Comparison of ENCODE assay signal across 10 cellular contexts in the genomic region with DNA sequence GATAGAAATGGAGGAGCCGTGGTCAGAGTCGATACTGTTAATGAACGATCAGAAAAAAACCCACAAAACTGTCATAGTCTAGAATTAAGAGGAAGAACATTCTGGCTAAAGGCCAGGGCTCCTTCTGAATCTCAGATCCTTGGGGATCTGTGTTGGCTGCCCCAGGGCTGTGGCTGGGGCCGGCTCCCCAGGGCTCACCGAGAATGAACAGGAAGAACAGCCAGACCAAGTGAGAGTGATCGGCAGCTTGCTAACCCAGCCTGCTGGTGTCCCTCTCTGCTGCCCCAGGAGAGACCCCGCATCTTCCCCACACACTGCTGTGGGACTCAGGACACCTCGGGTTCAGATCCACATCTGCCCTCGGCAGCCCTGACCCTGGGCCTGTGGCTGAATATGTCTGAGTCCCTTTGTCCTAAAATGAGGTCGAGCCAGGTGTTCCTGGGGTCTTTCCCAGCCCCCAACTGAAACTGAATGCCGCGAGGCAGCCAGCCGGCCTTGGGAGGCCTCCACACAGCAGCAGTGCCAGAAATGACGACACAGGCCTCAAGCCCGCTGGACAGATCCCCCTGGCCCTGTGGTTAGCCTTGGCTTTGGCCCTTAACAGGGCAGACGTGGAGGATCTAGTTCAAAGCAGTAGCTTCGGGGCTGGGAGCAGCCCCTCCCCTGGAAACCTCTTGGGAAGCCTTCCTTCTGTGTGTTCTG. TPM values are rescaled to one million over a fixed set of nuclear protein-coding genes. Genes with fewer than 3 reads are reported as not detected.
A peak's percentile ranks its signal among the peaks of the same experiment; 100 is the strongest.
DNase-seq lines count a peak whose midpoint lies in the region; ATAC-seq and TF ChIP-seq lines count a peak whose summit lies in the region.
"Had no signal": no experiment of that assay in that cellular context is flagged by ENCODE, and none has a peak within 500 bp of the region (broad histone marks: within the 10 kb centered on the region; RNA-seq: fewer than 3 reads in every experiment).

No MANE protein-coding gene starts in this region.

- no peaks in the 10 kb centered on the region for H3K27me3 ChIP-seq in stomach

- H3K4me1 ChIP-seq in HEK293 (ENCODE audit: control insufficient read depth, insufficient read depth, low read length): no peaks in the 10 kb centered on the region
- peaks cover 0 to 42% (median 20%) of the 10 kb centered on the region in 4 donors for H3K4me1 ChIP-seq in stomach

- TF ChIP-seq CTCF in HEK293 (tag by site-specific recombination; IDR thresholded peaks at IDR 0.05) (no peak), choroid plexus epithelial cell (conservative IDR thresholded peaks at IDR 0.05; ENCODE audit: low read depth, low read length) (no peak), stomach (IDR thresholded peaks at IDR 0.05) (no peak)

- POLR2A ChIA-PET in HEK293 (lab: Yijun Ruan, JAX): no interaction called here

- H3K9me3 ChIP-seq in HEK293 (ENCODE audit: control insufficient read depth, insufficient read depth, low read depth, low read length): no peaks in the 10 kb centered on the region
- H3K9me3 ChIP-seq in stomach: no peaks in the 10 kb centered on the region

- H3K4me3 ChIP-seq in HEK293 (ENCODE audit: low read depth, low read length) (no peak overlapping the region), choroid plexus epithelial cell (ENCODE audit: low read depth, low read length) (no peak overlapping the region), stomach (no peak overlapping the region)

- no peak for ATAC-seq in GM21390 (IDR thresholded peaks at IDR 0.05; ENCODE audit: unreplicated experiment)
- no peak for ATAC-seq in HG03159 (IDR thresholded peaks at IDR 0.05; ENCODE audit: unreplicated experiment)
- no peak for ATAC-seq in HG02938 (IDR thresholded peaks at IDR 0.05; ENCODE audit: unreplicated experiment)

- intact Hi-C loops in stomach (cut with DNase I; ENCODE audit: low total_unique reads): no loop called here

- CTCF ChIA-PET in HEK293 (lab: Yijun Ruan, JAX): interaction anchor here (0.8 to 1.3 kb wide), 3 partner anchors 56 to 131 kb away, joined by 3 to 5 read pairs (median 4); no protein-coding TSS in a partner anchor

- WGBS in stomach, 5 donors: 69 to 78% (median 73%) methylated on average over 10 to 17 of the region's 17 CpGs

- DNase-seq in choroid plexus epithelial cell (ENCODE audit: low read depth) (peak; percentile 84), kidney glomerular epithelial cell (lab: John Stamatoyannopoulos, UW) (peak; percentile 40), stomach (no peak), NCI-H1048 (lab: John Stamatoyannopoulos, UW) (no peak)
- DNase-seq: activated CD4-positive, alpha-beta T cell treated with anti-CD3 and anti-CD28 coated beads for 1 hour; NCI-H526 had no signal

- H3K36me3 ChIP-seq in HEK293 (ENCODE audit: control insufficient read depth in 2 of 2, insufficient read depth in 1 of 2, low read length in 2 of 2): peaks cover 0 to 22% of the 10 kb centered on the region in 2 experiments; a peak in 1 of 3 replicates
- peaks cover 17 to 65% (median 56%) of the 10 kb centered on the region in 4 donors for H3K36me3 ChIP-seq in stomach

- no peak for TF ChIP-seq POLR2A in stomach (IDR thresholded peaks at IDR 0.05)

- H3K27ac ChIP-seq in HEK293 (ENCODE audit: extremely low read depth, low read depth, low read length): no peak overlapping the region
- H3K27ac ChIP-seq in stomach: peak overlapping the region in 4 of 5 donors; percentile 13 to 72 (median 42)

- TF ChIP-seq EP300 in stomach (IDR thresholded peaks at IDR 0.05): no peak

TF ChIP-seq in HEK293, 187 proteins besides CTCF, POLR2A, EP300 and RAD21:
- TF ChIP-seq ZNF24 (tag by site-specific recombination; IDR thresholded peaks at IDR 0.05): no peak
- TF ChIP-seq, protein P1, sequence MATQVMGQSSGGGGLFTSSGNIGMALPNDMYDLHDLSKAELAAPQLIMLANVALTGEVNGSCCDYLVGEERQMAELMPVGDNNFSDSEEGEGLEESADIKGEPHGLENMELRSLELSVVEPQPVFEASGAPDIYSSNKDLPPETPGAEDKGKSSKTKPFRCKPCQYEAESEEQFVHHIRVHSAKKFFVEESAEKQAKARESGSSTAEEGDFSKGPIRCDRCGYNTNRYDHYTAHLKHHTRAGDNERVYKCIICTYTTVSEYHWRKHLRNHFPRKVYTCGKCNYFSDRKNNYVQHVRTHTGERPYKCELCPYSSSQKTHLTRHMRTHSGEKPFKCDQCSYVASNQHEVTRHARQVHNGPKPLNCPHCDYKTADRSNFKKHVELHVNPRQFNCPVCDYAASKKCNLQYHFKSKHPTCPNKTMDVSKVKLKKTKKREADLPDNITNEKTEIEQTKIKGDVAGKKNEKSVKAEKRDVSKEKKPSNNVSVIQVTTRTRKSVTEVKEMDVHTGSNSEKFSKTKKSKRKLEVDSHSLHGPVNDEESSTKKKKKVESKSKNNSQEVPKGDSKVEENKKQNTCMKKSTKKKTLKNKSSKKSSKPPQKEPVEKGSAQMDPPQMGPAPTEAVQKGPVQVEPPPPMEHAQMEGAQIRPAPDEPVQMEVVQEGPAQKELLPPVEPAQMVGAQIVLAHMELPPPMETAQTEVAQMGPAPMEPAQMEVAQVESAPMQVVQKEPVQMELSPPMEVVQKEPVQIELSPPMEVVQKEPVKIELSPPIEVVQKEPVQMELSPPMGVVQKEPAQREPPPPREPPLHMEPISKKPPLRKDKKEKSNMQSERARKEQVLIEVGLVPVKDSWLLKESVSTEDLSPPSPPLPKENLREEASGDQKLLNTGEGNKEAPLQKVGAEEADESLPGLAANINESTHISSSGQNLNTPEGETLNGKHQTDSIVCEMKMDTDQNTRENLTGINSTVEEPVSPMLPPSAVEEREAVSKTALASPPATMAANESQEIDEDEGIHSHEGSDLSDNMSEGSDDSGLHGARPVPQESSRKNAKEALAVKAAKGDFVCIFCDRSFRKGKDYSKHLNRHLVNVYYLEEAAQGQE (tag by site-specific recombination; IDR thresholded peaks at IDR 0.05): 0 out of 2 replicates have a peak, but pooled peaks have one; percentile 46
- TF ChIP-seq, protein P2, sequence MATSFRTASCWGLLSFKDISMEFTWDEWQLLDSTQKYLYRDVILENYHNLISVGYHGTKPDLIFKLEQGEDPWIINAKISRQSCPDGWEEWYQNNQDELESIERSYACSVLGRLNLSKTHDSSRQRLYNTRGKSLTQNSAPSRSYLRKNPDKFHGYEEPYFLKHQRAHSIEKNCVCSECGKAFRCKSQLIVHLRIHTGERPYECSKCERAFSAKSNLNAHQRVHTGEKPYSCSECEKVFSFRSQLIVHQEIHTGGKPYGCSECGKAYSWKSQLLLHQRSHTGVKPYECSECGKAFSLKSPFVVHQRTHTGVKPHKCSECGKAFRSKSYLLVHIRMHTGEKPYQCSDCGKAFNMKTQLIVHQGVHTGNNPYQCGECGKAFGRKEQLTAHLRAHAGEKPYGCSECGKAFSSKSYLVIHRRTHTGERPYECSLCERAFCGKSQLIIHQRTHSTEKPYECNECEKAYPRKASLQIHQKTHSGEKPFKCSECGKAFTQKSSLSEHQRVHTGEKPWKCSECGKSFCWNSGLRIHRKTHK (tag by site-specific recombination; IDR thresholded peaks at IDR 0.05): no peak

RNA-seq across cellular contexts. Expression of a gene that starts 23.9 kb away (rescaled TPM):
- total RNA-seq in stomach: 1 to 10 TPM in 4 of 5 donors, not detected in 1; 1.3 to 3.6 (median 2.5) TPM
- polyA plus RNA-seq in stomach: under 1 TPM; 0.31 to 0.98 (median 0.44) TPM

Comparison
In these comparisons a context has a peak if more than half of its experiments do, and no peak if none do; other contexts are left out.
1. DNase-seq: peak in choroid plexus epithelial cell (single experiment) and kidney glomerular epithelial cell (single experiment); none in stomach (single experiment) and NCI-H1048 (single experiment).